1 cellular context compared by ENCODE assay signal in the genomic region with DNA sequence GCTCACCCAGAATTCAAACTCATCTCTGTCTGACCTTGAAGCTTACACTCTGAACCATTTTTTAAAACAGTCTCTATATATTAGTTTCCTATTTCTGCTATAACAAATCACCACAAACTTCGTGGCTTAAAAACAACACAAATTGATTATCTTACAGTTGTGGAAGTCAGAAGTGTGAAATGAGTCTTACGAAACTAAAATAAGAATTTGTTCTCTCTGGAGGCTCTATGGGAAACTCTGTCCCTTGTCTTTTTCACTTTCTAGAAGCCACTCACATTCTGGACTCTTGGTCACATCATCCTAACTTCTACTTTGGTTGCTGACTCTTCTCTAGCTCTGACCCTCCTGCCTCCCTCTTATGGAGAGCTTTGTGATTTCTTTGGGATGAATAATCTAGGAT.
TF ChIP-seq lines count a peak whose summit lies in the region.

No MANE protein-coding gene starts in this region.

TF ChIP-seq in GM12878, 131 proteins besides CTCF, POLR2A, EP300 and RAD21 (continued from another document):
- TF ChIP-seq, protein P1, sequence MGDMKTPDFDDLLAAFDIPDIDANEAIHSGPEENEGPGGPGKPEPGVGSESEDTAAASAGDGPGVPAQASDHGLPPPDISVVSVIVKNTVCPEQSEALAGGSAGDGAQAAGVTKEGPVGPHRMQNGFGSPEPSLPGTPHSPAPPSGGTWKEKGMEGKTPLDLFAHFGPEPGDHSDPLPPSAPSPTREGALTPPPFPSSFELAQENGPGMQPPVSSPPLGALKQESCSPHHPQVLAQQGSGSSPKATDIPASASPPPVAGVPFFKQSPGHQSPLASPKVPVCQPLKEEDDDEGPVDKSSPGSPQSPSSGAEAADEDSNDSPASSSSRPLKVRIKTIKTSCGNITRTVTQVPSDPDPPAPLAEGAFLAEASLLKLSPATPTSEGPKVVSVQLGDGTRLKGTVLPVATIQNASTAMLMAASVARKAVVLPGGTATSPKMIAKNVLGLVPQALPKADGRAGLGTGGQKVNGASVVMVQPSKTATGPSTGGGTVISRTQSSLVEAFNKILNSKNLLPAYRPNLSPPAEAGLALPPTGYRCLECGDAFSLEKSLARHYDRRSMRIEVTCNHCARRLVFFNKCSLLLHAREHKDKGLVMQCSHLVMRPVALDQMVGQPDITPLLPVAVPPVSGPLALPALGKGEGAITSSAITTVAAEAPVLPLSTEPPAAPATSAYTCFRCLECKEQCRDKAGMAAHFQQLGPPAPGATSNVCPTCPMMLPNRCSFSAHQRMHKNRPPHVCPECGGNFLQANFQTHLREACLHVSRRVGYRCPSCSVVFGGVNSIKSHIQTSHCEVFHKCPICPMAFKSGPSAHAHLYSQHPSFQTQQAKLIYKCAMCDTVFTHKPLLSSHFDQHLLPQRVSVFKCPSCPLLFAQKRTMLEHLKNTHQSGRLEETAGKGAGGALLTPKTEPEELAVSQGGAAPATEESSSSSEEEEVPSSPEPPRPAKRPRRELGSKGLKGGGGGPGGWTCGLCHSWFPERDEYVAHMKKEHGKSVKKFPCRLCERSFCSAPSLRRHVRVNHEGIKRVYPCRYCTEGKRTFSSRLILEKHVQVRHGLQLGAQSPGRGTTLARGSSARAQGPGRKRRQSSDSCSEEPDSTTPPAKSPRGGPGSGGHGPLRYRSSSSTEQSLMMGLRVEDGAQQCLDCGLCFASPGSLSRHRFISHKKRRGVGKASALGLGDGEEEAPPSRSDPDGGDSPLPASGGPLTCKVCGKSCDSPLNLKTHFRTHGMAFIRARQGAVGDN (IDR thresholded peaks at IDR 0.05): no peak
- TF ChIP-seq, protein P2, sequence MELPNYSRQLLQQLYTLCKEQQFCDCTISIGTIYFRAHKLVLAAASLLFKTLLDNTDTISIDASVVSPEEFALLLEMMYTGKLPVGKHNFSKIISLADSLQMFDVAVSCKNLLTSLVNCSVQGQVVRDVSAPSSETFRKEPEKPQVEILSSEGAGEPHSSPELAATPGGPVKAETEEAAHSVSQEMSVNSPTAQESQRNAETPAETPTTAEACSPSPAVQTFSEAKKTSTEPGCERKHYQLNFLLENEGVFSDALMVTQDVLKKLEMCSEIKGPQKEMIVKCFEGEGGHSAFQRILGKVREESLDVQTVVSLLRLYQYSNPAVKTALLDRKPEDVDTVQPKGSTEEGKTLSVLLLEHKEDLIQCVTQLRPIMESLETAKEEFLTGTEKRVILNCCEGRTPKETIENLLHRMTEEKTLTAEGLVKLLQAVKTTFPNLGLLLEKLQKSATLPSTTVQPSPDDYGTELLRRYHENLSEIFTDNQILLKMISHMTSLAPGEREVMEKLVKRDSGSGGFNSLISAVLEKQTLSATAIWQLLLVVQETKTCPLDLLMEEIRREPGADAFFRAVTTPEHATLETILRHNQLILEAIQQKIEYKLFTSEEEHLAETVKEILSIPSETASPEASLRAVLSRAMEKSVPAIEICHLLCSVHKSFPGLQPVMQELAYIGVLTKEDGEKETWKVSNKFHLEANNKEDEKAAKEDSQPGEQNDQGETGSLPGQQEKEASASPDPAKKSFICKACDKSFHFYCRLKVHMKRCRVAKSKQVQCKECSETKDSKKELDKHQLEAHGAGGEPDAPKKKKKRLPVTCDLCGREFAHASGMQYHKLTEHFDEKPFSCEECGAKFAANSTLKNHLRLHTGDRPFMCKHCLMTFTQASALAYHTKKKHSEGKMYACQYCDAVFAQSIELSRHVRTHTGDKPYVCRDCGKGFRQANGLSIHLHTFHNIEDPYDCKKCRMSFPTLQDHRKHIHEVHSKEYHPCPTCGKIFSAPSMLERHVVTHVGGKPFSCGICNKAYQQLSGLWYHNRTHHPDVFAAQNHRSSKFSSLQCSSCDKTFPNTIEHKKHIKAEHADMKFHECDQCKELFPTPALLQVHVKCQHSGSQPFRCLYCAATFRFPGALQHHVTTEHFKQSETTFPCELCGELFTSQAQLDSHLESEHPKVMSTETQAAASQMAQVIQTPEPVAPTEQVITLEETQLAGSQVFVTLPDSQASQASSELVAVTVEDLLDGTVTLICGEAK (IDR thresholded peaks at IDR 0.05; ENCODE audit: borderline replicate concordance): no peak
- TF ChIP-seq TCF7 (IDR thresholded peaks at IDR 0.05; ENCODE audit: borderline replicate concordance) (no peak), ZNF217 (IDR thresholded peaks at IDR 0.05) (no peak), BRCA1 (IDR thresholded peaks at IDR 0.05; ENCODE audit: low read depth, low read length) (no peak)
